Comparison of ENCODE assay signal across 19 cellular contexts in genomic region chr12:125024949-125025563, GRCh38. TPM values are rescaled to one million over a fixed set of nuclear protein-coding genes. Genes with fewer than 3 reads are reported as not detected.
A peak's percentile ranks its signal among the peaks of the same experiment; 100 is the strongest.
DNase-seq lines count a peak whose midpoint lies in the region; ATAC-seq, FAIRE-seq and TF ChIP-seq lines count a peak whose summit lies in the region.
"Had no signal": no experiment of that assay in that cellular context is flagged by ENCODE, and none has a peak within 500 bp of the region (broad histone marks: within the 10 kb centered on the region; RNA-seq: fewer than 3 reads in every experiment).

No MANE protein-coding gene starts in this region.

- TF ChIP-seq POLR2A in HepG2 (IDR thresholded peaks at IDR 0.05; ENCODE audit: insufficient read depth in 1 of 2, low read depth in 2 of 2, low read length in 2 of 2) (no peak), right lobe of liver (IDR thresholded peaks at IDR 0.05) (no peak), K562 (conservative IDR thresholded peaks at IDR 0.05) (no peak)

- H4K20me1 ChIP-seq in HepG2 (ENCODE audit: insufficient read depth, low read length) (no peaks in the 10 kb centered on the region), K562 (replicated peaks; ENCODE audit: control insufficient read depth, insufficient read depth, low read length) (no peaks in the 10 kb centered on the region)

- H3K9ac ChIP-seq in HepG2 (ENCODE audit: insufficient read depth, low read depth, low read length) (no peak overlapping the region), K562 (ENCODE audit: insufficient read depth in 1 of 2, low read depth in 2 of 2, low read length in 2 of 2) (no peak overlapping the region)
- H3K9ac ChIP-seq: GM23248 had no signal

- in situ Hi-C loops in HepG2 (cut with HindIII; ENCODE audit: extremely low pct_ligation_motif_present, low pct_unique_long_range_greater_than_20kb), result no loop called here
- in situ Hi-C loops in K562 (cut with MboI), result no loop called here

- H3K4me2 ChIP-seq in HepG2 (ENCODE audit: low read depth, low read length) (no peak overlapping the region), K562 (ENCODE audit: insufficient read depth, low read length) (no peak overlapping the region)

- H3K36me3 Mint-ChIP-seq in neural crest cell (ENCODE audit: low read depth), result peaks cover 21% of the 10 kb centered on the region
- H3K36me3 Mint-ChIP-seq in glutamatergic neuron (ENCODE audit: unreplicated experiment), result no peaks in the 10 kb centered on the region

- FAIRE-seq in HepG2 (lab: Jason Lieb, UNC), result no peak
- FAIRE-seq in K562 (lab: Jason Lieb, UNC), result no peak
- FAIRE-seq: A204.1, GM12878 had no signal

- H3K9me1 ChIP-seq in K562 (ENCODE audit: control insufficient read depth, insufficient read depth, low read length), result no peaks in the 10 kb centered on the region

- CTCF ChIA-PET in HepG2 (lab: Yijun Ruan, JAX; ENCODE audit: low intra/inter-chr PET ratio, low total read pairs), result no interaction called here
- CTCF ChIA-PET in K562 (lab: Yijun Ruan, JAX; ENCODE audit: low intra/inter-chr PET ratio), result no interaction called here

- H3K27me3 ChIP-seq in HepG2 (ENCODE audit: control insufficient read depth in 1 of 2, insufficient read depth in 2 of 2, low read length in 2 of 2) (no peaks in the 10 kb centered on the region), right lobe of liver (no peaks in the 10 kb centered on the region), K562 (ENCODE audit: control insufficient read depth in 2 of 2, insufficient read depth in 2 of 2, low read length in 2 of 2) (no peaks in the 10 kb centered on the region), upper lobe of right lung (no peaks in the 10 kb centered on the region)

- TF ChIP-seq CTCF in HepG2 (CRISPR knock-in tag; IDR thresholded peaks at IDR 0.05) (no peak), right lobe of liver (IDR thresholded peaks at IDR 0.05) (no peak), K562 (IDR thresholded peaks at IDR 0.05 in 2 of 3, conservative IDR thresholded peaks at IDR 0.05 in 1 of 3; ENCODE audit: insufficient read depth in 2 of 3, low read depth in 1 of 3, low read length in 3 of 3) (no peak), neural crest cell (conservative IDR thresholded peaks at IDR 0.05) (no peak), upper lobe of right lung (IDR thresholded peaks at IDR 0.05) (no peak), glutamatergic neuron (IDR thresholded peaks at IDR 0.05; ENCODE audit: partially characterized antibody, unreplicated experiment) (no peak)

- H3K27ac ChIP-seq in HepG2 (ENCODE audit: extremely low read length, insufficient read depth, low read length) (no peak overlapping the region), right lobe of liver (no peak overlapping the region), K562 (ENCODE audit: extremely low read depth, low read depth, low read length) (no peak overlapping the region), upper lobe of right lung (no peak overlapping the region)
- H3K27ac ChIP-seq: GM23248, HL-60 had no signal

- H3K4me3 ChIP-seq in HepG2 (replicated peaks in 1 of 3; ENCODE audit: insufficient read depth in 1 of 3, low read depth in 2 of 3, low read length in 3 of 3) (no peak overlapping the region), right lobe of liver (no peak overlapping the region), K562 (no peak overlapping the region), upper lobe of right lung (no peak overlapping the region)
- H3K4me3 ChIP-seq: GM12878, GM23248, HAP-1 had no signal

- DNase-seq in HepG2 (ENCODE audit: low spot score), result no peak
- no peak for DNase-seq in right lobe of liver
- no peak for DNase-seq in K562 (ENCODE audit: extremely low read depth in 1 of 4, low spot score in 3 of 4)
- DNase-seq in neural crest cell (ENCODE audit: low read depth, low spot score), result no peak
- peak; percentile 41 for DNase-seq in upper lobe of right lung
- DNase-seq in NCI-H2227 treated with DMSO at 0.1 percent for 48 hours (lab: John Stamatoyannopoulos, UW), result no peak
- no peak for DNase-seq in kidney tubule cell (ENCODE audit: low spot score)
- DNase-seq in glutamatergic neuron, result no peak
- DNase-seq: C1 segment of cervical spinal cord; Calu3; CD4-positive, alpha-beta T cell; DMS79; GM23248; HFFc6 had no signal

- H3K9me3 Mint-ChIP-seq in neural crest cell (peaks cover 2% of the 10 kb centered on the region), glutamatergic neuron (ENCODE audit: unreplicated experiment) (no peaks in the 10 kb centered on the region)
- H3K9me3 Mint-ChIP-seq: CD4-positive, alpha-beta T cell; HFFc6 had no signal

- H3K27ac Mint-ChIP-seq in neural crest cell (ENCODE audit: unreplicated experiment) (peak overlapping the region; percentile 71), glutamatergic neuron (ENCODE audit: unreplicated experiment) (no peak overlapping the region)
- H3K27ac Mint-ChIP-seq: B cell; CD4-positive, alpha-beta T cell; HFFc6 had no signal

- H3K9me3 ChIP-seq in HepG2 (ENCODE audit: low read length) (no peaks in the 10 kb centered on the region), right lobe of liver (no peaks in the 10 kb centered on the region), K562 (replicated peaks; ENCODE audit: control insufficient read depth, insufficient read depth, low read depth, low read length) (no peaks in the 10 kb centered on the region), upper lobe of right lung (no peaks in the 10 kb centered on the region)
- H3K9me3 ChIP-seq: HAP-1 had no signal

- intact Hi-C loops in HepG2 (cut with micrococcal nuclease; ENCODE audit: unreplicated experiment) (no loop called here), right lobe of liver (cut with DNase I) (no loop called here), K562 (cut with micrococcal nuclease) (no loop called here), upper lobe of right lung (cut with DNase I) (no loop called here)

- 97% methylated on average over 43 of the region's 43 CpGs for WGBS in HepG2 (ENCODE audit: low lambda C conversion rate)
- 96% methylated on average over 26 of the region's 43 CpGs for WGBS in right lobe of liver (ENCODE audit: insufficient coverage, low coverage, low lambda C conversion rate, missing lambda C conversion rate)
- 96% methylated on average over 19 of the region's 43 CpGs for WGBS in K562 (ENCODE audit: insufficient coverage, low coverage, missing lambda C conversion rate)

- no peak for ATAC-seq in HepG2
- no peak for ATAC-seq in right lobe of liver
- no peak for ATAC-seq in K562
- no peak for ATAC-seq in upper lobe of right lung
- ATAC-seq: GM12878 had no signal

- no peak overlapping the region for H3K4me3 Mint-ChIP-seq in neural crest cell
- H3K4me3 Mint-ChIP-seq in glutamatergic neuron (ENCODE audit: unreplicated experiment), result no peak overlapping the region
- H3K4me3 Mint-ChIP-seq: B cell; CD4-positive, alpha-beta T cell; HFFc6 had no signal

- H2AFZ ChIP-seq in HepG2 (ENCODE audit: low read length), result no peak overlapping the region
- no peak overlapping the region for H2AFZ ChIP-seq in K562 (ENCODE audit: low read depth, low read length)
- H2AFZ ChIP-seq: GM23248 had no signal

- H3K79me2 ChIP-seq in HepG2 (ENCODE audit: insufficient read depth, low read length), result no peaks in the 10 kb centered on the region
- no peaks in the 10 kb centered on the region for H3K79me2 ChIP-seq in K562 (ENCODE audit: control insufficient read depth, insufficient read depth, low read length)

- H3K36me3 ChIP-seq in HepG2 (replicated peaks in 1 of 2; ENCODE audit: control insufficient read depth in 1 of 2, insufficient read depth in 2 of 2, low read length in 2 of 2) (peaks cover 4 to 21% of the 10 kb centered on the region in 2 experiments; a peak in 4 of 5 replicates), right lobe of liver (no peaks in the 10 kb centered on the region), K562 (ENCODE audit: control insufficient read depth, insufficient read depth, low read length) (peaks cover 55% of the 10 kb centered on the region; the same call in 1 of the 3 replicates), upper lobe of right lung (no peaks in the 10 kb centered on the region)

- no peaks in the 10 kb centered on the region for H3K4me1 Mint-ChIP-seq in neural crest cell
- H3K4me1 Mint-ChIP-seq in glutamatergic neuron (ENCODE audit: low read depth, unreplicated experiment), result peaks cover 3% of the 10 kb centered on the region

- H3K4me1 ChIP-seq in HepG2 (ENCODE audit: insufficient read depth, low read length) (no peaks in the 10 kb centered on the region), right lobe of liver (no peaks in the 10 kb centered on the region), K562 (replicated peaks in 1 of 2; ENCODE audit: control insufficient read depth in 2 of 2, insufficient read depth in 2 of 2, low read length in 2 of 2) (no peaks in the 10 kb centered on the region), upper lobe of right lung (no peaks in the 10 kb centered on the region)
- H3K4me1 ChIP-seq: HAP-1 had no signal

- TF ChIP-seq RAD21 in HepG2 (CRISPR knock-in tag; IDR thresholded peaks at IDR 0.05) (no peak), K562 (CRISPR knock-in tag; conservative IDR thresholded peaks at IDR 0.05 in 1 of 2, IDR thresholded peaks at IDR 0.05 in 1 of 2) (no peak)

- POLR2A ChIA-PET in HepG2 (lab: Yijun Ruan, JAX) (no interaction called here), K562 (lab: Yijun Ruan, JAX) (interaction anchor here (0.6 to 1.4 kb wide), 2 partner anchors 14 to 314 kb away, joined by 4 to 5 read pairs; no protein-coding TSS in a partner anchor)

- TF ChIP-seq EP300 in HepG2 (IDR thresholded peaks at IDR 0.05; ENCODE audit: low read depth in 2 of 2, low read length in 2 of 2) (no peak), HepG2 (CRISPR knock-in tag; IDR thresholded peaks at IDR 0.05; ENCODE audit: borderline replicate concordance) (no peak), K562 (IDR thresholded peaks at IDR 0.05; ENCODE audit: low read length) (no peak)

- H3K27me3 Mint-ChIP-seq in neural crest cell (ENCODE audit: low read depth), result no peaks in the 10 kb centered on the region
- H3K27me3 Mint-ChIP-seq in glutamatergic neuron (ENCODE audit: unreplicated experiment), result no peaks in the 10 kb centered on the region
- H3K27me3 Mint-ChIP-seq: B cell; CD4-positive, alpha-beta T cell had no signal

- BruUV-seq in HepG2 (replicated peaks; lab: Mats Ljungman, UMichigan) (no TSS peak), K562 (replicated peaks; lab: Mats Ljungman, UMichigan) (no TSS peak)

RNA-seq across cellular contexts. Expression of gene BRI3BP, which starts 31.6 kb away (rescaled TPM):
- 17.6 and 21.1 TPM in 2 replicates for total RNA-seq in HepG2 (2016; rRNA removed; fragmentation: Illumina TruSeq; extraction: Trizol)
- total RNA-seq in HepG2 (2016; cell fraction: cytosol; rRNA removed; fragmentation: Illumina TruSeq; extraction: Trizol; ENCODE audit: low read depth), result 5.0 and 5.2 TPM in 2 replicates
- 16.5 and 21.3 TPM in 2 replicates for total RNA-seq in HepG2 (2016; cell fraction: insoluble cytoplasmic fraction; rRNA removed; fragmentation: Illumina TruSeq; extraction: Trizol)
- total RNA-seq in HepG2 (2016; cell fraction: membrane; rRNA removed; fragmentation: Illumina TruSeq; extraction: Trizol), result 14.9 and 15.7 TPM in 2 replicates
- total RNA-seq in HepG2 (2016; cell fraction: nucleus; rRNA removed; fragmentation: Illumina TruSeq; extraction: Trizol), result 15.9 and 20.4 TPM in 2 replicates
- 6.4 and 7.5 TPM in 2 replicates for polyA plus RNA-seq in HepG2 (2011; rRNA removed)
- polyA plus RNA-seq in HepG2 (2011; cell fraction: cytosol; rRNA removed), result 6.3 and 6.6 TPM in 2 replicates
- polyA plus RNA-seq in HepG2 (2011; cell fraction: nucleus; rRNA removed), result 2.9 and 3.0 TPM in 2 replicates
- polyA plus RNA-seq in HepG2 (2012), result 6.1 and 7.2 TPM in 2 replicates
- 4.9 and 5.3 TPM in 2 replicates for polyA plus RNA-seq in HepG2 (2016; cell fraction: cytosol; fragmentation: Illumina TruSeq; extraction: Trizol; ENCODE audit: low read depth)
- 13.2 and 14.3 TPM in 2 replicates for polyA plus RNA-seq in HepG2 (2016; cell fraction: insoluble cytoplasmic fraction; fragmentation: Illumina TruSeq; extraction: Trizol; ENCODE audit: low read depth)
- polyA plus RNA-seq in HepG2 (2016; cell fraction: membrane; fragmentation: Illumina TruSeq; extraction: Trizol; ENCODE audit: low read depth), result 9.2 TPM in 2 replicates
- 20.9 and 21.2 TPM in 2 replicates for polyA plus RNA-seq in HepG2 (2016; cell fraction: nucleus; fragmentation: Illumina TruSeq; extraction: Trizol; ENCODE audit: insufficient read depth, low read depth)
- polyA minus RNA-seq in HepG2 (2011; rRNA and poly(A)+ RNA removed; ENCODE audit: low replicate concordance), result 14.9 and 34.8 TPM in 2 replicates
- polyA minus RNA-seq in HepG2 (2011; cell fraction: cytosol; rRNA and poly(A)+ RNA removed), result 10.7 and 11.1 TPM in 2 replicates
- 5.8 and 6.5 TPM in 2 replicates for polyA minus RNA-seq in HepG2 (2011; cell fraction: nucleus; rRNA and poly(A)+ RNA removed)
- total RNA-seq in right lobe of liver, result 10 to 100 TPM in 2 of 6 experiments, 1 to 10 TPM in 4; 4.7 to 11.4 (median 6.7) TPM
- total RNA-seq in K562 (2011; cell fraction: chromatin; rRNA removed; ENCODE audit: low replicate concordance), result 16.2 and 18.6 TPM in 2 replicates
- total RNA-seq in K562 (2011; cell fraction: nucleolus; rRNA removed), result 17.1 and 17.2 TPM in 2 replicates
- 29.4 and 43.7 TPM in 2 replicates for total RNA-seq in K562 (2011; cell fraction: nucleoplasm; rRNA removed)
- 15.8 and 18.9 TPM in 2 replicates for total RNA-seq in K562 (2014; rRNA removed)
- total RNA-seq in K562 (2014; rRNA removed; fragmentation: Illumina TruSeq; extraction: Trizol), result 24.2 and 24.7 TPM in 2 replicates
- total RNA-seq in K562 (2015; rRNA removed; fragmentation: Illumina TruSeq; extraction: Trizol), result 24.4 and 25.0 TPM in 2 replicates
- total RNA-seq in K562 (2021), result 24.6 TPM in 2 replicates
- 13.5 and 15.2 TPM in 2 replicates for polyA plus RNA-seq in K562 (2011; rRNA removed)
- polyA plus RNA-seq in K562 (2011; cell fraction: cytosol; rRNA removed), result 11.4 and 14.8 TPM in 2 replicates
- 3.4 and 3.6 TPM in 2 replicates for polyA plus RNA-seq in K562 (2011; cell fraction: nucleus; rRNA removed)
- 7.6 and 12.1 TPM in 2 replicates for polyA plus RNA-seq in K562 (2012)
- 18.8 and 21.2 TPM in 2 replicates for polyA plus RNA-seq in K562 (2014; fragmentation: Illumina TruSeq; extraction: Trizol)
- polyA plus RNA-seq in K562 (2014; fragmentation: Nextera tagmentation; extraction: Ambion mirVana), result 10 to 100 TPM; 12.3 to 16.6 TPM
- 12.9 and 16.2 TPM in 2 replicates for polyA plus RNA-seq in K562 (2014; rRNA removed)
- 25.7 and 28.6 TPM in 2 replicates for polyA minus RNA-seq in K562 (2011; rRNA and poly(A)+ RNA removed)
- polyA minus RNA-seq in K562 (2011; cell fraction: cytosol; rRNA and poly(A)+ RNA removed), result 17.7 and 21.7 TPM in 2 replicates
- polyA minus RNA-seq in K562 (2011; cell fraction: nucleus; rRNA and poly(A)+ RNA removed), result 2.2 and 4.0 TPM in 2 replicates
- total RNA-seq in neural crest cell, result 18.6 and 19.0 TPM in 2 replicates
- total RNA-seq in upper lobe of right lung, result 8.2 TPM
- total RNA-seq in glutamatergic neuron (ENCODE audit: unreplicated experiment), result 1.5 TPM

RNA-seq across cellular contexts. Expression of gene DHX37, which starts 36.1 kb away (rescaled TPM):
- total RNA-seq in HepG2 (2016; rRNA removed; fragmentation: Illumina TruSeq; extraction: Trizol), result 19.4 and 20.9 TPM in 2 replicates
- total RNA-seq in HepG2 (2016; cell fraction: cytosol; rRNA removed; fragmentation: Illumina TruSeq; extraction: Trizol; ENCODE audit: low read depth), result 3.8 and 4.4 TPM in 2 replicates
- total RNA-seq in HepG2 (2016; cell fraction: insoluble cytoplasmic fraction; rRNA removed; fragmentation: Illumina TruSeq; extraction: Trizol), result 14.2 and 21.8 TPM in 2 replicates
- 8.0 TPM in 2 replicates for total RNA-seq in HepG2 (2016; cell fraction: membrane; rRNA removed; fragmentation: Illumina TruSeq; extraction: Trizol)
- total RNA-seq in HepG2 (2016; cell fraction: nucleus; rRNA removed; fragmentation: Illumina TruSeq; extraction: Trizol), result 18.7 and 19.6 TPM in 2 replicates
- 6.0 and 7.6 TPM in 2 replicates for polyA plus RNA-seq in HepG2 (2011; rRNA removed)
- polyA plus RNA-seq in HepG2 (2011; cell fraction: cytosol; rRNA removed), result 3.9 and 5.3 TPM in 2 replicates
- 26.9 and 32.7 TPM in 2 replicates for polyA plus RNA-seq in HepG2 (2011; cell fraction: nucleus; rRNA removed)
- 7.8 and 12.7 TPM in 2 replicates for polyA plus RNA-seq in HepG2 (2012)
- 1.3 TPM in 2 replicates for polyA plus RNA-seq in HepG2 (2016; cell fraction: cytosol; fragmentation: Illumina TruSeq; extraction: Trizol; ENCODE audit: low read depth)
- polyA plus RNA-seq in HepG2 (2016; cell fraction: insoluble cytoplasmic fraction; fragmentation: Illumina TruSeq; extraction: Trizol; ENCODE audit: low read depth), result 13.2 and 17.5 TPM in 2 replicates
- polyA plus RNA-seq in HepG2 (2016; cell fraction: membrane; fragmentation: Illumina TruSeq; extraction: Trizol; ENCODE audit: low read depth), result 2.9 and 3.7 TPM in 2 replicates
- 36.0 and 38.0 TPM in 2 replicates for polyA plus RNA-seq in HepG2 (2016; cell fraction: nucleus; fragmentation: Illumina TruSeq; extraction: Trizol; ENCODE audit: insufficient read depth, low read depth)
- 23.1 and 33.6 TPM in 2 replicates for polyA minus RNA-seq in HepG2 (2011; rRNA and poly(A)+ RNA removed; ENCODE audit: low replicate concordance)
- polyA minus RNA-seq in HepG2 (2011; cell fraction: cytosol; rRNA and poly(A)+ RNA removed), result 9.8 and 11.1 TPM in 2 replicates
- polyA minus RNA-seq in HepG2 (2011; cell fraction: nucleus; rRNA and poly(A)+ RNA removed), result 11.6 and 13.4 TPM in 2 replicates
- 1 to 10 TPM; 5.2 to 8.7 (median 7.1) TPM for total RNA-seq in right lobe of liver
- total RNA-seq in K562 (2011; cell fraction: chromatin; rRNA removed; ENCODE audit: low replicate concordance), result 29.1 and 94.8 TPM in 2 replicates
- 57.7 and 61.7 TPM in 2 replicates for total RNA-seq in K562 (2011; cell fraction: nucleolus; rRNA removed)
- 33.2 and 35.2 TPM in 2 replicates for total RNA-seq in K562 (2011; cell fraction: nucleoplasm; rRNA removed)
- total RNA-seq in K562 (2014; rRNA removed), result 35.0 and 42.2 TPM in 2 replicates
- total RNA-seq in K562 (2014; rRNA removed; fragmentation: Illumina TruSeq; extraction: Trizol), result 8.4 and 9.7 TPM in 2 replicates
- total RNA-seq in K562 (2015; rRNA removed; fragmentation: Illumina TruSeq; extraction: Trizol), result 22.7 and 25.4 TPM in 2 replicates
- 44.8 and 49.5 TPM in 2 replicates for total RNA-seq in K562 (2021)
- 6.7 and 12.1 TPM in 2 replicates for polyA plus RNA-seq in K562 (2011; rRNA removed)
- polyA plus RNA-seq in K562 (2011; cell fraction: cytosol; rRNA removed), result 6.0 and 11.4 TPM in 2 replicates
- polyA plus RNA-seq in K562 (2011; cell fraction: nucleus; rRNA removed), result 37.1 and 57.1 TPM in 2 replicates
- polyA plus RNA-seq in K562 (2012), result 14.6 and 26.3 TPM in 2 replicates
- polyA plus RNA-seq in K562 (2014; fragmentation: Illumina TruSeq; extraction: Trizol), result 17.5 and 24.1 TPM in 2 replicates
- under 1 TPM; 0.14 to 0.27 TPM for polyA plus RNA-seq in K562 (2014; fragmentation: Nextera tagmentation; extraction: Ambion mirVana)
- 24.8 and 25.6 TPM in 2 replicates for polyA plus RNA-seq in K562 (2014; rRNA removed)
- 9.7 and 11.1 TPM in 2 replicates for polyA minus RNA-seq in K562 (2011; rRNA and poly(A)+ RNA removed)
- 15.8 and 19.0 TPM in 2 replicates for polyA minus RNA-seq in K562 (2011; cell fraction: cytosol; rRNA and poly(A)+ RNA removed)
- 18.3 and 22.2 TPM in 2 replicates for polyA minus RNA-seq in K562 (2011; cell fraction: nucleus; rRNA and poly(A)+ RNA removed)
- 24.9 and 25.5 TPM in 2 replicates for total RNA-seq in neural crest cell
- 14.6 TPM for total RNA-seq in upper lobe of right lung
- 9.8 TPM for total RNA-seq in glutamatergic neuron (ENCODE audit: unreplicated experiment)

RNA-seq across cellular contexts. Expression of gene AACS, which starts 40.2 kb away (rescaled TPM):
- total RNA-seq in HepG2 (2016; rRNA removed; fragmentation: Illumina TruSeq; extraction: Trizol), result 26.3 and 28.8 TPM in 2 replicates
- total RNA-seq in HepG2 (2016; cell fraction: cytosol; rRNA removed; fragmentation: Illumina TruSeq; extraction: Trizol; ENCODE audit: low read depth), result 8.4 and 10.7 TPM in 2 replicates
- 22.7 and 29.1 TPM in 2 replicates for total RNA-seq in HepG2 (2016; cell fraction: insoluble cytoplasmic fraction; rRNA removed; fragmentation: Illumina TruSeq; extraction: Trizol)
- total RNA-seq in HepG2 (2016; cell fraction: membrane; rRNA removed; fragmentation: Illumina TruSeq; extraction: Trizol), result 18.6 and 20.0 TPM in 2 replicates
- 22.1 and 23.1 TPM in 2 replicates for total RNA-seq in HepG2 (2016; cell fraction: nucleus; rRNA removed; fragmentation: Illumina TruSeq; extraction: Trizol)
- 23.3 and 23.5 TPM in 2 replicates for polyA plus RNA-seq in HepG2 (2011; rRNA removed)
- 19.3 and 21.2 TPM in 2 replicates for polyA plus RNA-seq in HepG2 (2011; cell fraction: cytosol; rRNA removed)
- 37.9 and 38.1 TPM in 2 replicates for polyA plus RNA-seq in HepG2 (2011; cell fraction: nucleus; rRNA removed)
- polyA plus RNA-seq in HepG2 (2012), result 23.5 and 30.2 TPM in 2 replicates
- polyA plus RNA-seq in HepG2 (2016; cell fraction: cytosol; fragmentation: Illumina TruSeq; extraction: Trizol; ENCODE audit: low read depth), result 4.5 and 5.2 TPM in 2 replicates
- polyA plus RNA-seq in HepG2 (2016; cell fraction: insoluble cytoplasmic fraction; fragmentation: Illumina TruSeq; extraction: Trizol; ENCODE audit: low read depth), result 22.1 and 25.9 TPM in 2 replicates
- polyA plus RNA-seq in HepG2 (2016; cell fraction: membrane; fragmentation: Illumina TruSeq; extraction: Trizol; ENCODE audit: low read depth), result 10.6 and 13.7 TPM in 2 replicates
- 30.6 and 33.2 TPM in 2 replicates for polyA plus RNA-seq in HepG2 (2016; cell fraction: nucleus; fragmentation: Illumina TruSeq; extraction: Trizol; ENCODE audit: insufficient read depth, low read depth)
- polyA minus RNA-seq in HepG2 (2011; rRNA and poly(A)+ RNA removed; ENCODE audit: low replicate concordance), result 35.1 and 50.6 TPM in 2 replicates
- polyA minus RNA-seq in HepG2 (2011; cell fraction: cytosol; rRNA and poly(A)+ RNA removed), result 17.8 and 17.9 TPM in 2 replicates
- polyA minus RNA-seq in HepG2 (2011; cell fraction: nucleus; rRNA and poly(A)+ RNA removed), result 23.1 and 26.7 TPM in 2 replicates
- 10 to 100 TPM in 1 of 6 experiments, 1 to 10 TPM in 5; 3.2 to 11.3 (median 4.8) TPM for total RNA-seq in right lobe of liver
- total RNA-seq in K562 (2011; cell fraction: chromatin; rRNA removed; ENCODE audit: low replicate concordance), result 70.2 and 94.5 TPM in 2 replicates
- total RNA-seq in K562 (2011; cell fraction: nucleolus; rRNA removed), result 32.8 and 38.7 TPM in 2 replicates
- 53.8 and 66.5 TPM in 2 replicates for total RNA-seq in K562 (2011; cell fraction: nucleoplasm; rRNA removed)
- total RNA-seq in K562 (2014; rRNA removed), result 5.9 and 8.0 TPM in 2 replicates
- total RNA-seq in K562 (2014; rRNA removed; fragmentation: Illumina TruSeq; extraction: Trizol), result 4.3 and 5.5 TPM in 2 replicates
- total RNA-seq in K562 (2015; rRNA removed; fragmentation: Illumina TruSeq; extraction: Trizol), result 4.9 and 6.0 TPM in 2 replicates
- 13.0 and 13.5 TPM in 2 replicates for total RNA-seq in K562 (2021)
- 5.5 and 6.3 TPM in 2 replicates for polyA plus RNA-seq in K562 (2011; rRNA removed)
- 4.7 and 6.1 TPM in 2 replicates for polyA plus RNA-seq in K562 (2011; cell fraction: cytosol; rRNA removed)
- polyA plus RNA-seq in K562 (2011; cell fraction: nucleus; rRNA removed), result 13.1 and 25.4 TPM in 2 replicates
- polyA plus RNA-seq in K562 (2012), result 8.4 and 12.8 TPM in 2 replicates
- 6.2 and 7.5 TPM in 2 replicates for polyA plus RNA-seq in K562 (2014; fragmentation: Illumina TruSeq; extraction: Trizol)
- polyA plus RNA-seq in K562 (2014; fragmentation: Nextera tagmentation; extraction: Ambion mirVana), result 1 to 10 TPM; 2.4 TPM
- polyA plus RNA-seq in K562 (2014; rRNA removed), result 6.7 and 8.0 TPM in 2 replicates
- polyA minus RNA-seq in K562 (2011; rRNA and poly(A)+ RNA removed), result 9.2 and 16.2 TPM in 2 replicates
- polyA minus RNA-seq in K562 (2011; cell fraction: cytosol; rRNA and poly(A)+ RNA removed), result 4.3 and 8.6 TPM in 2 replicates
- polyA minus RNA-seq in K562 (2011; cell fraction: nucleus; rRNA and poly(A)+ RNA removed), result 10.0 and 10.8 TPM in 2 replicates
- 31.9 and 32.2 TPM in 2 replicates for total RNA-seq in neural crest cell
- 31.3 TPM for total RNA-seq in upper lobe of right lung
- total RNA-seq in glutamatergic neuron (ENCODE audit: unreplicated experiment), result 59.3 TPM

Comparison
In these comparisons a context has a peak if more than half of its experiments do, and no peak if none do; other contexts are left out.
1. Of the 241 proteins assayed by ChIP-seq in both HepG2 and K562: peak only in HepG2: none; only in K562: POLR2G and RBM22; in both: none; in neither: 239.